ENCODE assay signal across 1 cellular context in genomic region chr11:72080326-72081183, GRCh38.
TF ChIP-seq lines count a peak whose summit lies in the region.

Gene LRRC51, plus strand, starts transcription at chr11:72080850. Its CDS starts 8,234 bp downstream, at chr11:72089084.
Gene NUMA1, minus strand, starts transcription at chr11:72080542. Its CDS starts 44,599 bp downstream, at chr11:72035943.

TF ChIP-seq in K562, 482 proteins besides CTCF, POLR2A, EP300 and RAD21 (continued from another document and continues in another):
- TF ChIP-seq E2F4 (CRISPR knock-in tag; IDR thresholded peaks at IDR 0.05; ENCODE audit: low read depth), result peak; percentile 90
- TF ChIP-seq TRIM25 (IDR thresholded peaks at IDR 0.05; ENCODE audit: borderline replicate concordance), result no peak
- peak; percentile 74 to 77 for TF ChIP-seq MAZ (CRISPR knock-in tag; conservative IDR thresholded peaks at IDR 0.05 in 1 of 2, IDR thresholded peaks at IDR 0.05 in 1 of 2)
- TF ChIP-seq SRF (CRISPR knock-in tag; IDR thresholded peaks at IDR 0.05), result peak in 1 of 2 experiments; percentile 74; a peak in 1 of 4 replicates
- TF ChIP-seq SP1 (CRISPR knock-in tag; IDR thresholded peaks at IDR 0.05), result peak; percentile 95
- peak; percentile 66; the same call in 1 of the 2 replicates for TF ChIP-seq DPF2 (IDR thresholded peaks at IDR 0.05)
- TF ChIP-seq ETV1 (tag; conservative IDR thresholded peaks at IDR 0.05; ENCODE audit: low read depth), result peak; percentile 79
- TF ChIP-seq FOXK2 (conservative IDR thresholded peaks at IDR 0.05 in 1 of 2, IDR thresholded peaks at IDR 0.05 in 1 of 2; ENCODE audit: low read depth in 2 of 2), result peak; percentile 86 to 92
- TF ChIP-seq TCF7L2 (IDR thresholded peaks at IDR 0.05; ENCODE audit: low read depth, low read length), result peak; percentile 41; the same call in 1 of the 2 replicates
- TF ChIP-seq ZBTB17 (CRISPR knock-in tag; IDR thresholded peaks at IDR 0.05), result 0 out of 2 replicates have a peak, but pooled peaks have one; percentile 48
- peak; percentile 97 for TF ChIP-seq CREM (IDR thresholded peaks at IDR 0.05; ENCODE audit: low read depth)
- no peak for TF ChIP-seq MBD1 (CRISPR knock-in tag; IDR thresholded peaks at IDR 0.05)
- TF ChIP-seq GABPB1 (CRISPR knock-in tag; IDR thresholded peaks at IDR 0.05), result peak; percentile 89
- TF ChIP-seq FOSL1 (tag; conservative IDR thresholded peaks at IDR 0.05), result peak; percentile 62
- TF ChIP-seq PKNOX1 (IDR thresholded peaks at IDR 0.05), result peak; percentile 86
- TF ChIP-seq CBX3 (IDR thresholded peaks at IDR 0.05; ENCODE audit: borderline replicate concordance in 1 of 2, low read length in 2 of 2), result 0 out of 3 replicates have a peak, but pooled peaks of 1 of the 2 experiments have one; percentile 50
- no peak for TF ChIP-seq MEF2D (tag; conservative IDR thresholded peaks at IDR 0.05; ENCODE audit: low read depth)
- peak; percentile 98 for TF ChIP-seq ELF1 (tag; IDR thresholded peaks at IDR 0.05)
- no peak for TF ChIP-seq ILK (tag; IDR thresholded peaks at IDR 0.05; ENCODE audit: borderline replicate concordance, low read depth)
- 0 out of 2 replicates have a peak, but pooled peaks have one; percentile 4 for TF ChIP-seq GTF2E2 (tag; IDR thresholded peaks at IDR 0.05)
- TF ChIP-seq NRF1 (conservative IDR thresholded peaks at IDR 0.05 in 1 of 2, IDR thresholded peaks at IDR 0.05 in 1 of 2), result peak; percentile 86 to 88
- TF ChIP-seq E2F5 (CRISPR knock-in tag; IDR thresholded peaks at IDR 0.05), result 0 out of 2 replicates have a peak, but pooled peaks have one; percentile 17
- TF ChIP-seq PHTF2 (CRISPR knock-in tag; IDR thresholded peaks at IDR 0.05), result no peak
- no peak for TF ChIP-seq SP2 (IDR thresholded peaks at IDR 0.05; ENCODE audit: extremely low read depth, low read depth, low read length, poor library complexity, severe bottlenecking)
- TF ChIP-seq TEAD1 (CRISPR knock-in tag; IDR thresholded peaks at IDR 0.05), result no peak
- TF ChIP-seq SIN3A (IDR thresholded peaks at IDR 0.05; ENCODE audit: borderline replicate concordance in 2 of 2, control insufficient read depth in 1 of 2, low read depth in 2 of 2, low read length in 2 of 2), result peak; percentile 90 to 91; a peak in 2 of 4 replicates
- peak; percentile 23; the same call in 1 of the 2 replicates for TF ChIP-seq SOX6 (IDR thresholded peaks at IDR 0.05)
- TF ChIP-seq TBP (optimal IDR thresholded peaks at IDR 0.05; ENCODE audit: low read depth, low read length), result peak; percentile 82
- TF ChIP-seq ZNF766 (CRISPR knock-in tag; conservative IDR thresholded peaks at IDR 0.05), result peak; percentile 59; the same call in 1 of the 2 replicates
- peak; percentile 20 for TF ChIP-seq HDAC3 (IDR thresholded peaks at IDR 0.05; ENCODE audit: borderline replicate concordance, partially characterized antibody)
- 0 out of 2 replicates have a peak, but pooled peaks have one; percentile 25 for TF ChIP-seq DEAF1 (CRISPR knock-in tag; IDR thresholded peaks at IDR 0.05)
- TF ChIP-seq SMAD1 (IDR thresholded peaks at IDR 0.05; ENCODE audit: low read depth, low read length, partially characterized antibody), result peak; percentile 82
- no peak; the same call in 1 of the 2 replicates for TF ChIP-seq ATF1 (CRISPR knock-in tag; IDR thresholded peaks at IDR 0.05)
- peak; percentile 98 for TF ChIP-seq ATF1 (tag; IDR thresholded peaks at IDR 0.05)
- peak; percentile 96 for TF ChIP-seq CREB1 (IDR thresholded peaks at IDR 0.05)
- TF ChIP-seq CREB1 (CRISPR knock-in tag; IDR thresholded peaks at IDR 0.05), result peak; percentile 96
- TF ChIP-seq CBFA2T3 (IDR thresholded peaks at IDR 0.05), result no peak
- TF ChIP-seq MBD2 (IDR thresholded peaks at IDR 0.05; ENCODE audit: borderline replicate concordance, low read depth), result peak; percentile 67
- TF ChIP-seq ZNF143 (CRISPR knock-in tag; IDR thresholded peaks at IDR 0.05), result peak; percentile 93
- TF ChIP-seq ZBTB49 (CRISPR knock-in tag; IDR thresholded peaks at IDR 0.05; ENCODE audit: borderline replicate concordance), result no peak
- TF ChIP-seq NFRKB (IDR thresholded peaks at IDR 0.05; ENCODE audit: low read depth), result 0 out of 2 replicates have a peak, but pooled peaks have one; percentile 46
- no peak for TF ChIP-seq ATF6 (CRISPR knock-in tag; IDR thresholded peaks at IDR 0.05)
- peak; percentile 59 for TF ChIP-seq NFYB (IDR thresholded peaks at IDR 0.05; ENCODE audit: extremely low read depth, insufficient read length)
- peak; percentile 96 for TF ChIP-seq ATF7 (IDR thresholded peaks at IDR 0.05)
- TF ChIP-seq TOE1 (IDR thresholded peaks at IDR 0.05; ENCODE audit: borderline replicate concordance), result peak; percentile 79
- TF ChIP-seq TOE1 (CRISPR knock-in tag; IDR thresholded peaks at IDR 0.05; ENCODE audit: borderline replicate concordance, low read depth), result no peak
- TF ChIP-seq ZNF740 (CRISPR knock-in tag; IDR thresholded peaks at IDR 0.05), result peak; percentile 84; the same call in 1 of the 2 replicates
- no peak for TF ChIP-seq ZNF740 (tag; IDR thresholded peaks at IDR 0.05)
